21 cellular contexts compared by ENCODE assay signal in the genomic region with DNA sequence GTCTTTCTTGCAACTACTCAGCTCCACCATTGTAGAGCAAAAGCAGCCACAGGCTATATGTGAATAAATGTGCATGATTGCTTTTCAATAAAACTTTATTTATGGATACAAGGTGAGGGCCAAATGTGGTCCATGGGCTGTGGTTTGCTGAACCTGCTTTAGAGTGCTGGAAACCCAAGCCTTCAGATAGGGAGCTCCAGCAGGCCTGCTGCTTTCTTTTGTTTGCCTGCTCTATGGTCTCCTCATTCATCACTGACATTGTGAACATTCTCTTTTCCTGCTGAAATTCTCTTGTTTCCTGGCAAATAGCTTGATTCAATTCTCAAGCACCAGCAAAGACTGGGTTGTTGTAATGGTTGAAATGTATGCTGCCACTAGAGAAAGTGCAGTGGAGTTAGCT. TPM values are rescaled to one million over a fixed set of nuclear protein-coding genes. Genes with fewer than 3 reads are reported as not detected.
DNase-seq lines count a peak whose midpoint lies in the region; ATAC-seq and TF ChIP-seq lines count a peak whose summit lies in the region.
"Had no signal": no experiment of that assay in that cellular context is flagged by ENCODE, and none has a peak within 500 bp of the region (broad histone marks: within the 10 kb centered on the region; RNA-seq: fewer than 3 reads in every experiment).

No MANE protein-coding gene starts in this region.

- TF ChIP-seq CTCF in dorsolateral prefrontal cortex (IDR thresholded peaks at IDR 0.05 in 54 of 56, conservative IDR thresholded peaks at IDR 0.05 in 2 of 56; ENCODE audit: low read depth in 1 of 56, partially characterized antibody in 56 of 56) = no peak

- ATAC-seq in GM21423 (IDR thresholded peaks at IDR 0.05; ENCODE audit: unreplicated experiment) = no peak
- ATAC-seq: CD8-positive, alpha-beta T cell; GM12878 had no signal

- no peak overlapping the region for H3K4me3 ChIP-seq in dorsolateral prefrontal cortex
- H3K4me3 ChIP-seq: BLaER1, GM12878 had no signal

- H3K27me3 ChIP-seq in dorsolateral prefrontal cortex = peaks cover 0 to 4% (median 0%) of the 10 kb centered on the region in 45 donors
- H3K27me3 ChIP-seq: BLaER1 had no signal

- intact Hi-C loops in dorsolateral prefrontal cortex (cut with DNase I) = no loop called here

- H3K27ac ChIP-seq in dorsolateral prefrontal cortex (peak overlapping the region in 49 of 59 donors; percentile 6 to 83 (median 52)), substantia nigra (ENCODE audit: low read depth, low read length, poor library complexity, severe bottlenecking) (peak overlapping the region; percentile 24)
- H3K27ac ChIP-seq: 22Rv1, BLaER1, C4-2B had no signal

- peak; percentile 15 for DNase-seq in ELF-1 (ENCODE audit: low read depth, low spot score)
- DNase-seq in dorsolateral prefrontal cortex = no peak
- peak; percentile 7 for DNase-seq in medulla oblongata (ENCODE audit: extremely low spot score)
- DNase-seq in substantia nigra (lab: John Stamatoyannopoulos, UW) = no peak
- no peak for DNase-seq in activated CD4-positive, alpha-beta T cell treated with anti-CD3 and anti-CD28 coated beads for 1 hour
- DNase-seq in NCI-H1092 (lab: John Stamatoyannopoulos, UW) = no peak
- no peak for DNase-seq in NK-92 treated with Interleukin-12 subunit alpha and Interleukin-12 subunit beta, amount 100 ng/mL, for 24 hours (lab: John Stamatoyannopoulos, UW)
- DNase-seq: Caco-2; CD4-positive, CD25-positive, alpha-beta regulatory T cell; CD8-positive, alpha-beta T cell; DMS153; DND-41; GDM1; H7; HCEC 1CT had no signal

RNA-seq across cellular contexts. Expression of a gene that starts 26.0 kb away (rescaled TPM):
- total RNA-seq in dorsolateral prefrontal cortex = 1 to 10 TPM in 74 of 120 experiments, under 1 TPM in 38, not detected in 8; 0.14 to 5.8 (median 1.2) TPM
- total RNA-seq: B cell; Caco-2; CD4-positive, CD25-positive, alpha-beta regulatory T cell; CD8-positive, alpha-beta T cell; GM12878 had no signal

Comparison
In these comparisons a context has a peak if more than half of its experiments do, and no peak if none do; other contexts are left out.
1. DNase-seq: peak in ELF-1 (single experiment) and medulla oblongata (single experiment); none in dorsolateral prefrontal cortex (0 of 10), substantia nigra (0 of 49), activated CD4-positive, alpha-beta T cell treated with anti-CD3 and anti-CD28 coated beads for 1 hour (single experiment), NCI-H1092 (single experiment) and NK-92 treated with Interleukin-12 subunit alpha and Interleukin-12 subunit beta, amount 100 ng/mL, for 24 hours (single experiment).